4 cellular contexts compared by ENCODE assay signal in the genomic region with DNA sequence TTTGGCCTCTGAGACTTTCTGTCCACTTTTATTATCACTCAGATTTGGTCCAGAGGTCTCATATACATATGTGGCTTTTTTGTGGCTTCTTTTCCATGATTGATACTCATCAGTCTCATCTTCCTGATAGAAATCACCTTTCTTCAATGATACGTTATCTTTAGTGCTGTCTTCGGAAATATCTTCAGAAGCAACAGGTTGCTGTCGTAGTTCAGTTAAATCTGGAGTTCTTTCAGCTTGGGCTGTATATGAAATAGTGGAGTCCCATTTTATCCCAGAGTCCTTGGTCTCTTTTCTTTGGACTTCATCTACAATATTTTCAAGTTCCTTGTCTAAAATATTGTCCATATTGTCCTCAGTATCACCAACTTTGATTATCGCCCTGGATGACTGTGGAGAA.
TF ChIP-seq lines count a peak whose summit lies in the region.

No MANE protein-coding gene starts in this region.

TF ChIP-seq in HEK293, 187 proteins besides CTCF, POLR2A, EP300 and RAD21:
- peak; percentile 67; the same call in 1 of the 2 replicates for TF ChIP-seq SCRT1 (tag by site-specific recombination; IDR thresholded peaks at IDR 0.05; ENCODE audit: borderline replicate concordance)
- peak; percentile 82 for TF ChIP-seq SCRT2 (tag by site-specific recombination; IDR thresholded peaks at IDR 0.05)
- TF ChIP-seq ZNF16 (tag by site-specific recombination; IDR thresholded peaks at IDR 0.05; ENCODE audit: low read depth), result no peak

TF ChIP-seq in HepG2, 621 proteins besides CTCF, POLR2A, EP300 and RAD21:
- no peak for TF ChIP-seq KDM4B (CRISPR knock-in tag; IDR thresholded peaks at IDR 0.05)
- TF ChIP-seq SRSF1 (optimal IDR thresholded peaks at IDR 0.05; ENCODE audit: low read depth, low read length), result no peak
- no peak for TF ChIP-seq ZSCAN21 (CRISPR knock-in tag; IDR thresholded peaks at IDR 0.05; ENCODE audit: borderline replicate concordance)
- TF ChIP-seq, protein P1, sequence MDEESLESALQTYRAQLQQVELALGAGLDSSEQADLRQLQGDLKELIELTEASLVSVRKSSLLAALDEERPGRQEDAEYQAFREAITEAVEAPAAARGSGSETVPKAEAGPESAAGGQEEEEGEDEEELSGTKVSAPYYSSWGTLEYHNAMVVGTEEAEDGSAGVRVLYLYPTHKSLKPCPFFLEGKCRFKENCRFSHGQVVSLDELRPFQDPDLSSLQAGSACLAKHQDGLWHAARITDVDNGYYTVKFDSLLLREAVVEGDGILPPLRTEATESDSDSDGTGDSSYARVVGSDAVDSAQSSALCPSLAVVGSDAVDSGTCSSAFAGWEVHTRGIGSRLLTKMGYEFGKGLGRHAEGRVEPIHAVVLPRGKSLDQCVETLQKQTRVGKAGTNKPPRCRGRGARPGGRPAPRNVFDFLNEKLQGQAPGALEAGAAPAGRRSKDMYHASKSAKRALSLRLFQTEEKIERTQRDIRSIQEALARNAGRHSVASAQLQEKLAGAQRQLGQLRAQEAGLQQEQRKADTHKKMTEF (CRISPR knock-in tag; IDR thresholded peaks at IDR 0.05), result no peak
- TF ChIP-seq ZNF720 (CRISPR knock-in tag; IDR thresholded peaks at IDR 0.05), result no peak
- no peak for TF ChIP-seq FOXP1 (IDR thresholded peaks at IDR 0.05)
- no peak for TF ChIP-seq FOXP1 (CRISPR knock-in tag; IDR thresholded peaks at IDR 0.05)

TF ChIP-seq in SK-N-SH treated with all-trans-retinoic acid at 6 μM for 48 hours, 23 proteins besides CTCF, POLR2A, EP300 and RAD21 (continues in another document):
- no peak for TF ChIP-seq PPARA (CRISPR knock-in tag; IDR thresholded peaks at IDR 0.05; ENCODE audit: borderline replicate concordance)
- TF ChIP-seq, protein P2, sequence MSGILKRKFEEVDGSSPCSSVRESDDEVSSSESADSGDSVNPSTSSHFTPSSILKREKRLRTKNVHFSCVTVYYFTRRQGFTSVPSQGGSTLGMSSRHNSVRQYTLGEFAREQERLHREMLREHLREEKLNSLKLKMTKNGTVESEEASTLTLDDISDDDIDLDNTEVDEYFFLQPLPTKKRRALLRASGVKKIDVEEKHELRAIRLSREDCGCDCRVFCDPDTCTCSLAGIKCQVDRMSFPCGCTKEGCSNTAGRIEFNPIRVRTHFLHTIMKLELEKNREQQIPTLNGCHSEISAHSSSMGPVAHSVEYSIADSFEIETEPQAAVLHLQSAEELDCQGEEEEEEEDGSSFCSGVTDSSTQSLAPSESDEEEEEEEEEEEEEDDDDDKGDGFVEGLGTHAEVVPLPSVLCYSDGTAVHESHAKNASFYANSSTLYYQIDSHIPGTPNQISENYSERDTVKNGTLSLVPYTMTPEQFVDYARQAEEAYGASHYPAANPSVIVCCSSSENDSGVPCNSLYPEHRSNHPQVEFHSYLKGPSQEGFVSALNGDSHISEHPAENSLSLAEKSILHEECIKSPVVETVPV (CRISPR knock-in tag; IDR thresholded peaks at IDR 0.05), result no peak
- no peak for TF ChIP-seq TOX (CRISPR knock-in tag; IDR thresholded peaks at IDR 0.05; ENCODE audit: borderline replicate concordance)
- TF ChIP-seq ZNF70 (CRISPR knock-in tag; IDR thresholded peaks at IDR 0.05), result no peak
- TF ChIP-seq GLIS3 (CRISPR knock-in tag; IDR thresholded peaks at IDR 0.05), result no peak
- TF ChIP-seq RARB (CRISPR knock-in tag; IDR thresholded peaks at IDR 0.05), result no peak
- no peak for TF ChIP-seq ISL1 (CRISPR knock-in tag; IDR thresholded peaks at IDR 0.05)
- TF ChIP-seq ZNF8 (CRISPR knock-in tag; IDR thresholded peaks at IDR 0.05), result no peak
- no peak for TF ChIP-seq ESRRG (CRISPR knock-in tag; IDR thresholded peaks at IDR 0.05)
- no peak for TF ChIP-seq ARNTL (CRISPR knock-in tag; IDR thresholded peaks at IDR 0.05; ENCODE audit: borderline replicate concordance, low read depth)
- TF ChIP-seq, protein P3, sequence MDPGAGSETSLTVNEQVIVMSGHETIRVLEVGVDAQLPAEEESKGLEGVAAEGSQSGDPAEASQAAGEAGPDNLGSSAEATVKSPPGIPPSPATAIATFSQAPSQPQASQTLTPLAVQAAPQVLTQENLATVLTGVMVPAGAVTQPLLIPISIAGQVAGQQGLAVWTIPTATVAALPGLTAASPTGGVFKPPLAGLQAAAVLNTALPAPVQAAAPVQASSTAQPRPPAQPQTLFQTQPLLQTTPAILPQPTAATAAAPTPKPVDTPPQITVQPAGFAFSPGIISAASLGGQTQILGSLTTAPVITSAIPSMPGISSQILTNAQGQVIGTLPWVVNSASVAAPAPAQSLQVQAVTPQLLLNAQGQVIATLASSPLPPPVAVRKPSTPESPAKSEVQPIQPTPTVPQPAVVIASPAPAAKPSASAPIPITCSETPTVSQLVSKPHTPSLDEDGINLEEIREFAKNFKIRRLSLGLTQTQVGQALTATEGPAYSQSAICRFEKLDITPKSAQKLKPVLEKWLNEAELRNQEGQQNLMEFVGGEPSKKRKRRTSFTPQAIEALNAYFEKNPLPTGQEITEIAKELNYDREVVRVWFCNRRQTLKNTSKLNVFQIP (CRISPR knock-in tag; IDR thresholded peaks at IDR 0.05; ENCODE audit: borderline replicate concordance, low read depth), result no peak
- TF ChIP-seq OSR1 (CRISPR knock-in tag; IDR thresholded peaks at IDR 0.05), result no peak
- no peak for TF ChIP-seq SNAI2 (CRISPR knock-in tag; IDR thresholded peaks at IDR 0.05)
- TF ChIP-seq, protein P4, sequence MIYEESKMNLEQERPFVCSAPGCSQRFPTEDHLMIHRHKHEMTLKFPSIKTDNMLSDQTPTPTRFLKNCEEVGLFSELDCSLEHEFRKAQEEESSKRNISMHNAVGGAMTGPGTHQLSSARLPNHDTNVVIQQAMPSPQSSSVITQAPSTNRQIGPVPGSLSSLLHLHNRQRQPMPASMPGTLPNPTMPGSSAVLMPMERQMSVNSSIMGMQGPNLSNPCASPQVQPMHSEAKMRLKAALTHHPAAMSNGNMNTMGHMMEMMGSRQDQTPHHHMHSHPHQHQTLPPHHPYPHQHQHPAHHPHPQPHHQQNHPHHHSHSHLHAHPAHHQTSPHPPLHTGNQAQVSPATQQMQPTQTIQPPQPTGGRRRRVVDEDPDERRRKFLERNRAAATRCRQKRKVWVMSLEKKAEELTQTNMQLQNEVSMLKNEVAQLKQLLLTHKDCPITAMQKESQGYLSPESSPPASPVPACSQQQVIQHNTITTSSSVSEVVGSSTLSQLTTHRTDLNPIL (CRISPR knock-in tag; IDR thresholded peaks at IDR 0.05; ENCODE audit: low read depth), result no peak
- no peak for TF ChIP-seq ZC3H10 (CRISPR knock-in tag; IDR thresholded peaks at IDR 0.05)
- TF ChIP-seq, protein P5, sequence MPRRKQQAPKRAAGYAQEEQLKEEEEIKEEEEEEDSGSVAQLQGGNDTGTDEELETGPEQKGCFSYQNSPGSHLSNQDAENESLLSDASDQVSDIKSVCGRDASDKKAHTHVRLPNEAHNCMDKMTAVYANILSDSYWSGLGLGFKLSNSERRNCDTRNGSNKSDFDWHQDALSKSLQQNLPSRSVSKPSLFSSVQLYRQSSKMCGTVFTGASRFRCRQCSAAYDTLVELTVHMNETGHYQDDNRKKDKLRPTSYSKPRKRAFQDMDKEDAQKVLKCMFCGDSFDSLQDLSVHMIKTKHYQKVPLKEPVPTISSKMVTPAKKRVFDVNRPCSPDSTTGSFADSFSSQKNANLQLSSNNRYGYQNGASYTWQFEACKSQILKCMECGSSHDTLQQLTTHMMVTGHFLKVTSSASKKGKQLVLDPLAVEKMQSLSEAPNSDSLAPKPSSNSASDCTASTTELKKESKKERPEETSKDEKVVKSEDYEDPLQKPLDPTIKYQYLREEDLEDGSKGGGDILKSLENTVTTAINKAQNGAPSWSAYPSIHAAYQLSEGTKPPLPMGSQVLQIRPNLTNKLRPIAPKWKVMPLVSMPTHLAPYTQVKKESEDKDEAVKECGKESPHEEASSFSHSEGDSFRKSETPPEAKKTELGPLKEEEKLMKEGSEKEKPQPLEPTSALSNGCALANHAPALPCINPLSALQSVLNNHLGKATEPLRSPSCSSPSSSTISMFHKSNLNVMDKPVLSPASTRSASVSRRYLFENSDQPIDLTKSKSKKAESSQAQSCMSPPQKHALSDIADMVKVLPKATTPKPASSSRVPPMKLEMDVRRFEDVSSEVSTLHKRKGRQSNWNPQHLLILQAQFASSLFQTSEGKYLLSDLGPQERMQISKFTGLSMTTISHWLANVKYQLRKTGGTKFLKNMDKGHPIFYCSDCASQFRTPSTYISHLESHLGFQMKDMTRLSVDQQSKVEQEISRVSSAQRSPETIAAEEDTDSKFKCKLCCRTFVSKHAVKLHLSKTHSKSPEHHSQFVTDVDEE (CRISPR knock-in tag; IDR thresholded peaks at IDR 0.05), result no peak
- TF ChIP-seq ZNF565 (CRISPR knock-in tag; conservative IDR thresholded peaks at IDR 0.05; ENCODE audit: low read depth), result no peak

TF ChIP-seq in GM23338, 12 proteins besides CTCF, POLR2A, EP300 and RAD21 (continues in another document):
- no peak for TF ChIP-seq ZNF114 (CRISPR knock-in tag; IDR thresholded peaks at IDR 0.05)
- no peak for TF ChIP-seq POLR2AphosphoS5 (IDR thresholded peaks at IDR 0.05; ENCODE audit: low read depth)
- no peak for TF ChIP-seq STAT1 (IDR thresholded peaks at IDR 0.05; ENCODE audit: unreplicated experiment)
- TF ChIP-seq, protein P6, sequence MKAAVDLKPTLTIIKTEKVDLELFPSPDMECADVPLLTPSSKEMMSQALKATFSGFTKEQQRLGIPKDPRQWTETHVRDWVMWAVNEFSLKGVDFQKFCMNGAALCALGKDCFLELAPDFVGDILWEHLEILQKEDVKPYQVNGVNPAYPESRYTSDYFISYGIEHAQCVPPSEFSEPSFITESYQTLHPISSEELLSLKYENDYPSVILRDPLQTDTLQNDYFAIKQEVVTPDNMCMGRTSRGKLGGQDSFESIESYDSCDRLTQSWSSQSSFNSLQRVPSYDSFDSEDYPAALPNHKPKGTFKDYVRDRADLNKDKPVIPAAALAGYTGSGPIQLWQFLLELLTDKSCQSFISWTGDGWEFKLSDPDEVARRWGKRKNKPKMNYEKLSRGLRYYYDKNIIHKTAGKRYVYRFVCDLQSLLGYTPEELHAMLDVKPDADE (IDR thresholded peaks at IDR 0.05), result no peak
- TF ChIP-seq EZH2phosphoT487 (IDR thresholded peaks at IDR 0.05; ENCODE audit: unreplicated experiment), result no peak
- no peak for TF ChIP-seq CREB1 (CRISPR knock-in tag; IDR thresholded peaks at IDR 0.05; ENCODE audit: low read depth)
- no peak for TF ChIP-seq EZH2 (IDR thresholded peaks at IDR 0.05; ENCODE audit: low read depth, unreplicated experiment)
- TF ChIP-seq, protein P7, sequence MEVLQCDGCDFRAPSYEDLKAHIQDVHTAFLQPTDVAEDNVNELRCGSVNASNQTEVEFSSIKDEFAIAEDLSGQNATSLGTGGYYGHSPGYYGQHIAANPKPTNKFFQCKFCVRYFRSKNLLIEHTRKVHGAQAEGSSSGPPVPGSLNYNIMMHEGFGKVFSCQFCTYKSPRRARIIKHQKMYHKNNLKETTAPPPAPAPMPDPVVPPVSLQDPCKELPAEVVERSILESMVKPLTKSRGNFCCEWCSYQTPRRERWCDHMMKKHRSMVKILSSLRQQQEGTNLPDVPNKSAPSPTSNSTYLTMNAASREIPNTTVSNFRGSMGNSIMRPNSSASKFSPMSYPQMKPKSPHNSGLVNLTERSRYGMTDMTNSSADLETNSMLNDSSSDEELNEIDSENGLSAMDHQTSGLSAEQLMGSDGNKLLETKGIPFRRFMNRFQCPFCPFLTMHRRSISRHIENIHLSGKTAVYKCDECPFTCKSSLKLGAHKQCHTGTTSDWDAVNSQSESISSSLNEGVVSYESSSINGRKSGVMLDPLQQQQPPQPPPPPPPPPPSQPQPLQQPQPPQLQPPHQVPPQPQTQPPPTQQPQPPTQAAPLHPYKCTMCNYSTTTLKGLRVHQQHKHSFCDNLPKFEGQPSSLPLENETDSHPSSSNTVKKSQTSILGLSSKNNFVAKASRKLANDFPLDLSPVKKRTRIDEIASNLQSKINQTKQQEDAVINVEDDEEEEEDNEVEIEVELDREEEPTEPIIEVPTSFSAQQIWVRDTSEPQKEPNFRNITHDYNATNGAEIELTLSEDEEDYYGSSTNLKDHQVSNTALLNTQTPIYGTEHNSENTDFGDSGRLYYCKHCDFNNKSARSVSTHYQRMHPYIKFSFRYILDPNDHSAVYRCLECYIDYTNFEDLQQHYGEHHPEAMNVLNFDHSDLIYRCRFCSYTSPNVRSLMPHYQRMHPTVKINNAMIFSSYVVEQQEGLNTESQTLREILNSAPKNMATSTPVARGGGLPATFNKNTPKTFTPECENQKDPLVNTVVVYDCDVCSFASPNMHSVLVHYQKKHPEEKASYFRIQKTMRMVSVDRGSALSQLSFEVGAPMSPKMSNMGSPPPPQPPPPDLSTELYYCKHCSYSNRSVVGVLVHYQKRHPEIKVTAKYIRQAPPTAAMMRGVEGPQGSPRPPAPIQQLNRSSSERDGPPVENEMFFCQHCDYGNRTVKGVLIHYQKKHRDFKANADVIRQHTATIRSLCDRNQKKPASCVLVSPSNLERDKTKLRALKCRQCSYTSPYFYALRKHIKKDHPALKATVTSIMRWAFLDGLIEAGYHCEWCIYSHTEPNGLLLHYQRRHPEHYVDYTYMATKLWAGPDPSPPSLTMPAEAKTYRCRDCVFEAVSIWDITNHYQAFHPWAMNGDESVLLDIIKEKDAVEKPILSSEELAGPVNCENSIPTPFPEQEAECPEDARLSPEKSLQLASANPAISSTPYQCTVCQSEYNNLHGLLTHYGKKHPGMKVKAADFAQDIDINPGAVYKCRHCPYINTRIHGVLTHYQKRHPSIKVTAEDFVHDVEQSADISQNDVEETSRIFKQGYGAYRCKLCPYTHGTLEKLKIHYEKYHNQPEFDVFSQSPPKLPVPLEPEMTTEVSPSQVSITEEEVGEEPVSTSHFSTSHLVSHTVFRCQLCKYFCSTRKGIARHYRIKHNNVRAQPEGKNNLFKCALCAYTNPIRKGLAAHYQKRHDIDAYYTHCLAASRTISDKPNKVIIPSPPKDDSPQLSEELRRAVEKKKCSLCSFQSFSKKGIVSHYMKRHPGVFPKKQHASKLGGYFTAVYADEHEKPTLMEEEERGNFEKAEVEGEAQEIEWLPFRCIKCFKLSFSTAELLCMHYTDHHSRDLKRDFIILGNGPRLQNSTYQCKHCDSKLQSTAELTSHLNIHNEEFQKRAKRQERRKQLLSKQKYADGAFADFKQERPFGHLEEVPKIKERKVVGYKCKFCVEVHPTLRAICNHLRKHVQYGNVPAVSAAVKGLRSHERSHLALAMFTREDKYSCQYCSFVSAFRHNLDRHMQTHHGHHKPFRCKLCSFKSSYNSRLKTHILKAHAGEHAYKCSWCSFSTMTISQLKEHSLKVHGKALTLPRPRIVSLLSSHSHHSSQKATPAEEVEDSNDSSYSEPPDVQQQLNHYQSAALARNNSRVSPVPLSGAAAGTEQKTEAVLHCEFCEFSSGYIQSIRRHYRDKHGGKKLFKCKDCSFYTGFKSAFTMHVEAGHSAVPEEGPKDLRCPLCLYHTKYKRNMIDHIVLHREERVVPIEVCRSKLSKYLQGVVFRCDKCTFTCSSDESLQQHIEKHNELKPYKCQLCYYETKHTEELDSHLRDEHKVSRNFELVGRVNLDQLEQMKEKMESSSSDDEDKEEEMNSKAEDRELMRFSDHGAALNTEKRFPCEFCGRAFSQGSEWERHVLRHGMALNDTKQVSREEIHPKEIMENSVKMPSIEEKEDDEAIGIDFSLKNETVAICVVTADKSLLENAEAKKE (CRISPR knock-in tag; IDR thresholded peaks at IDR 0.05), result no peak
- TF ChIP-seq JUNB (IDR thresholded peaks at IDR 0.05; ENCODE audit: unreplicated experiment), result no peak
- TF ChIP-seq NANOG (IDR thresholded peaks at IDR 0.05; ENCODE audit: borderline replicate concordance), result no peak
